ENCODE assay signal across 31 cellular contexts in genomic region chr17:56358651-56359050, GRCh38.
DNase-seq lines count a peak whose midpoint lies in the region; ATAC-seq and TF ChIP-seq lines count a peak whose summit lies in the region.
"Had no signal": no experiment of that assay in that cellular context is flagged by ENCODE, and none has a peak within 500 bp of the region (broad histone marks: within the 10 kb centered on the region; RNA-seq: fewer than 3 reads in every experiment).

No MANE protein-coding gene starts in this region.

- intact Hi-C loops in IMR-90 (cut with micrococcal nuclease), result no loop called here

- H3K79me1 ChIP-seq in IMR-90 (ENCODE audit: low read depth in 1 of 2, low read length in 2 of 2), result no peaks in the 10 kb centered on the region

- CTCF ChIA-PET in IMR-90 (lab: Yijun Ruan, JAX), result interaction anchor here (0.6 kb wide), 2 partner anchors 12 to 621 kb away, joined by 3 read pairs; no protein-coding TSS in a partner anchor

- no peak overlapping the region for H4K8ac ChIP-seq in IMR-90 (ENCODE audit: low read depth in 2 of 2, low read length in 2 of 2)

- H3K36me3 ChIP-seq in IMR-90 (ENCODE audit: control insufficient read depth, insufficient read depth, low read length) (no peaks in the 10 kb centered on the region), brain microvascular endothelial cell (replicated peaks) (no peaks in the 10 kb centered on the region)
- H3K36me3 ChIP-seq: gastrocnemius medialis, left ventricle myocardium inferior, upper lobe of right lung had no signal

- ATAC-seq in IMR-90 (ENCODE audit: low read depth) (no peak), HG02870 (IDR thresholded peaks at IDR 0.05; ENCODE audit: unreplicated experiment) (no peak)
- ATAC-seq: activated CD4-positive, CD25-positive, alpha-beta regulatory T cell treated with anti-CD3 and anti-CD28 coated beads, Interleukin-2, amount 50 U/mL, for 24 hours; esophagus mucosa; gastrocnemius medialis; naive thymus-derived CD8-positive, alpha-beta T cell; Right ventricle myocardium inferior; stimulated activated memory B cell treated with anti-CD40 and anti-IgM and Interleukin-4, amounts not matched to agents 10 μg/mL and 1 μg/mL and 100 μg/mL, for 72 hours; T-cell; upper lobe of right lung had no signal

- H2BK120ac ChIP-seq in IMR-90 (ENCODE audit: low read depth, low read length), result no peak overlapping the region

- no peak overlapping the region for H2BK5ac ChIP-seq in IMR-90 (ENCODE audit: low read depth, low read length, poor library complexity, severe bottlenecking)

- H2BK15ac ChIP-seq in IMR-90 (ENCODE audit: low read depth, low read length), result no peak overlapping the region

- DNase-seq in Caki2 (ENCODE audit: low read depth) (peak; percentile 8), IMR-90 (peak; percentile 32), SK-MEL-5 (ENCODE audit: low read depth, low spot score) (peak; percentile 95), islet precursor cell (peak; percentile 62), brain microvascular endothelial cell (no peak), DMS79 treated with DMSO at 0.1 percent for 48 hours (lab: John Stamatoyannopoulos, UW) (no peak), GM19240 (ENCODE audit: insufficient read length, low spot score) (no peak)
- DNase-seq: ACHN; activated CD4-positive, alpha-beta memory T cell treated with anti-CD3 and anti-CD28 coated beads, Interleukin-2, amount 10 ng/mL, durations not matched to agents 7 days and 5 days; activated gamma-delta T cell; activated T-cell treated with anti-CD3 and anti-CD28 coated beads for 4 hours; COR-L47; effector CD8-positive, alpha-beta T cell; gastrocnemius medialis; hippocampal formation; immature natural killer cell; left ventricle myocardium inferior; naive thymus-derived CD8-positive, alpha-beta T cell; NCI-H1092 treated with DMSO at 0.1 percent for 48 hours; NCI-H1930; NCI-H2227 treated with DMSO at 0.1 percent for 48 hours; retina; stimulated activated CD4-positive, alpha-beta T cell treated with anti-CD3 and anti-CD28 coated beads, Interleukin-4, amount 100 ng/mL, for 1 hour; T-cell; upper lobe of right lung had no signal

- no CpG with 5 or more reads among the region's 3 CpGs for WGBS in IMR-90 (ENCODE audit: extremely low coverage in 2 of 2, insufficient read length in 1 of 2), 2 experiments

- dilution Hi-C loops in IMR-90 (cut with HindIII; ENCODE audit: low sequenced_read_pairs, unreplicated experiment), result no loop called here

- no peak overlapping the region for H3K18ac ChIP-seq in IMR-90 (ENCODE audit: low read depth, low read length)

- H3K14ac ChIP-seq in IMR-90 (replicated peaks; ENCODE audit: low read depth, low read length), result no peak overlapping the region

- no peaks in the 10 kb centered on the region for H3K4me1 ChIP-seq in IMR-90 (ENCODE audit: control insufficient read depth, insufficient read depth, low read length)
- H3K4me1 ChIP-seq: gastrocnemius medialis, left ventricle myocardium inferior, upper lobe of right lung had no signal

- no TSS peak for BruUV-seq in IMR-90 (replicated peaks; lab: Mats Ljungman, UMichigan)

- H3K4me3 ChIP-seq in IMR-90 (ENCODE audit: insufficient read depth, low read depth, low read length) (no peak overlapping the region), brain microvascular endothelial cell (ENCODE audit: low read depth, low read length) (no peak overlapping the region)
- H3K4me3 ChIP-seq: gastrocnemius medialis, left ventricle myocardium inferior, upper lobe of right lung had no signal

- no peak overlapping the region for H3K56ac ChIP-seq in IMR-90 (ENCODE audit: extremely low read depth, insufficient read depth, low read length)

- no peak overlapping the region for H3K9ac ChIP-seq in IMR-90 (ENCODE audit: low read depth, low read length)
- H3K9ac ChIP-seq: KMS-11 had no signal

- no peak overlapping the region for H2BK20ac ChIP-seq in IMR-90 (ENCODE audit: low read depth, low read length)

- POLR2A ChIA-PET in IMR-90 (lab: Charles Lee; ENCODE audit: unreplicated experiment), result no interaction called here

- no peak overlapping the region for H3K4me2 ChIP-seq in IMR-90 (ENCODE audit: low read depth, low read length)
- H3K4me2 ChIP-seq: KMS-11 had no signal

- H3K9me3 ChIP-seq in IMR-90 (ENCODE audit: control insufficient read depth, insufficient read depth, low read length), result no peaks in the 10 kb centered on the region
- H3K9me3 ChIP-seq: gastrocnemius medialis, left ventricle myocardium inferior, upper lobe of right lung had no signal

- no peak overlapping the region for H2AFZ ChIP-seq in IMR-90 (replicated peaks; ENCODE audit: low read length, poor library complexity)

- H3K27ac ChIP-seq in IMR-90 (ENCODE audit: insufficient read depth, low read length) (no peak overlapping the region), brain microvascular endothelial cell (no peak overlapping the region)
- H3K27ac ChIP-seq: gastrocnemius medialis, KMS-11, left ventricle myocardium inferior, upper lobe of right lung had no signal

- in situ Hi-C loops in Caki2 (cut with HindIII; ENCODE audit: low pct_unique_long_range_greater_than_20kb, low sequenced_read_pairs), result no loop called here
- in situ Hi-C loops in IMR-90 (cut with MboI; ENCODE audit: low sequenced_read_pairs), result no loop called here
- in situ Hi-C loops in SK-MEL-5 (cut with HindIII; ENCODE audit: low pct_unique_long_range_greater_than_20kb, low sequenced_read_pairs), result no loop called here
- in situ Hi-C loops in brain microvascular endothelial cell (cut with HindIII; ENCODE audit: low pct_ligation_motif_present, low sequenced_read_pairs), result no loop called here

- H2AK5ac ChIP-seq in IMR-90 (ENCODE audit: low read depth, low read length), result no peak overlapping the region

- no peak overlapping the region for H4K91ac ChIP-seq in IMR-90 (ENCODE audit: insufficient read depth, low read depth, low read length)

- no peak overlapping the region for H2AK9ac ChIP-seq in IMR-90 (replicated peaks; ENCODE audit: low read depth, low read length, poor library complexity)

- TF ChIP-seq RAD21 in IMR-90 (IDR thresholded peaks at IDR 0.05; ENCODE audit: low read length), result no peak

- H4K5ac ChIP-seq in IMR-90 (ENCODE audit: low read depth, low read length), result no peak overlapping the region

- no peak for TF ChIP-seq POLR2A in IMR-90 (IDR thresholded peaks at IDR 0.05; ENCODE audit: low read depth, low read length)

- no peak overlapping the region for H3K23ac ChIP-seq in IMR-90 (ENCODE audit: low read depth, low read length)

- H3K9me1 ChIP-seq in IMR-90 (ENCODE audit: insufficient read depth, low read length), result no peaks in the 10 kb centered on the region

- no peak for TF ChIP-seq CTCF in IMR-90 (conservative IDR thresholded peaks at IDR 0.05; ENCODE audit: low read depth, low read length)
- TF ChIP-seq CTCF in brain microvascular endothelial cell (IDR thresholded peaks at IDR 0.05; ENCODE audit: low read depth, low read length, missing control alignments), result no peak

- H3K27me3 ChIP-seq in IMR-90 (ENCODE audit: control insufficient read depth, insufficient read depth, low read length) (no peaks in the 10 kb centered on the region), brain microvascular endothelial cell (replicated peaks) (no peaks in the 10 kb centered on the region)
- H3K27me3 ChIP-seq: gastrocnemius medialis, upper lobe of right lung had no signal

- H3K4ac ChIP-seq in IMR-90 (ENCODE audit: low read depth, low read length), result no peak overlapping the region

- no peaks in the 10 kb centered on the region for H4K20me1 ChIP-seq in IMR-90 (ENCODE audit: insufficient read depth, low read length)

TF ChIP-seq in IMR-90, 13 proteins besides CTCF, POLR2A, EP300 and RAD21:
- no peak for TF ChIP-seq MAZ (IDR thresholded peaks at IDR 0.05; ENCODE audit: borderline replicate concordance, low read depth, low read length)
- TF ChIP-seq FOS (IDR thresholded peaks at IDR 0.05; ENCODE audit: low read depth, low read length), result no peak
- no peak for TF ChIP-seq USF2 (IDR thresholded peaks at IDR 0.05; ENCODE audit: low read depth, low read length)
- TF ChIP-seq RFX5 (IDR thresholded peaks at IDR 0.05; ENCODE audit: low read depth, low read length), result no peak
- no peak for TF ChIP-seq BHLHE40 (IDR thresholded peaks at IDR 0.05; ENCODE audit: low read depth, low read length)
- no peak for TF ChIP-seq NFE2L2 (IDR thresholded peaks at IDR 0.05; ENCODE audit: low read depth, low read length)
- no peak for TF ChIP-seq CHD1 (IDR thresholded peaks at IDR 0.05; ENCODE audit: low read depth, low read length)
- no peak for TF ChIP-seq CEBPB (IDR thresholded peaks at IDR 0.05; ENCODE audit: low read depth, low read length)
- no peak for TF ChIP-seq MAFK (IDR thresholded peaks at IDR 0.05; ENCODE audit: low read depth, low read length)
- TF ChIP-seq, protein P1, sequence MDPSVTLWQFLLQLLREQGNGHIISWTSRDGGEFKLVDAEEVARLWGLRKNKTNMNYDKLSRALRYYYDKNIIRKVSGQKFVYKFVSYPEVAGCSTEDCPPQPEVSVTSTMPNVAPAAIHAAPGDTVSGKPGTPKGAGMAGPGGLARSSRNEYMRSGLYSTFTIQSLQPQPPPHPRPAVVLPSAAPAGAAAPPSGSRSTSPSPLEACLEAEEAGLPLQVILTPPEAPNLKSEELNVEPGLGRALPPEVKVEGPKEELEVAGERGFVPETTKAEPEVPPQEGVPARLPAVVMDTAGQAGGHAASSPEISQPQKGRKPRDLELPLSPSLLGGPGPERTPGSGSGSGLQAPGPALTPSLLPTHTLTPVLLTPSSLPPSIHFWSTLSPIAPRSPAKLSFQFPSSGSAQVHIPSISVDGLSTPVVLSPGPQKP (IDR thresholded peaks at IDR 0.05; ENCODE audit: borderline replicate concordance, low read depth, low read length), result no peak
- TF ChIP-seq MXI1 (IDR thresholded peaks at IDR 0.05; ENCODE audit: borderline replicate concordance, low read depth, low read length), result no peak

Comparison
In these comparisons a context has a peak if more than half of its experiments do, and no peak if none do; other contexts are left out.
1. DNase-seq: peak in Caki2 (single experiment), IMR-90 (single experiment), SK-MEL-5 (single experiment) and islet precursor cell (single experiment); none in brain microvascular endothelial cell (single experiment), DMS79 treated with DMSO at 0.1 percent for 48 hours (single experiment) and GM19240 (single experiment).